Comparison of ENCODE assay signal across 11 cellular contexts in the genomic region with DNA sequence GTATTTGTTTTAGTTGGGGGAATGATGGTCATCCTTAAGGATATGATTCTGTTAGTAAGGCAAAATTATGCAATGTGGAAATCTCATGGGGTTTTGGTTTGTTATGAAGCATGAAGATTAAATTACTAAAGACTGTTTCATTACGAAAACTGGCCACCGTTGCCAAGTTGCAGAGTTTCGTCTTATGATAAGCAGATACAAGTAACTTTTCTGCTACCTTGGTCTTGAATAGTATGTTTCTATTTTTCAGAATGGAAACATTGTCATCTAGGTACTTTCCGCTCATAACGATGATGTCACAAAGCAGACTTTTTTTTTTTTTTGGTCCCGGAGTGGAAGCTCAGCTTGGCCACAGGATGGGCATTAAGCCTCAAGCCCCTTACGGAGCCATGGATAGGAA. TPM values are rescaled to one million over a fixed set of nuclear protein-coding genes. Genes with fewer than 3 reads are reported as not detected.
DNase-seq lines count a peak whose midpoint lies in the region; ATAC-seq and TF ChIP-seq lines count a peak whose summit lies in the region.
"Had no signal": no experiment of that assay in that cellular context is flagged by ENCODE, and none has a peak within 500 bp of the region (broad histone marks: within the 10 kb centered on the region; RNA-seq: fewer than 3 reads in every experiment).

No MANE protein-coding gene starts in this region.

- H3K4me1 ChIP-seq in fibroblast of lung (ENCODE audit: control insufficient read depth, extremely low read depth, insufficient read depth, low read length), result peaks cover 7% of the 10 kb centered on the region

- H3K36me3 ChIP-seq in fibroblast of lung (ENCODE audit: control insufficient read depth, insufficient read depth, low read length), result no peaks in the 10 kb centered on the region

- no peaks in the 10 kb centered on the region for H3K79me2 ChIP-seq in fibroblast of lung (ENCODE audit: control insufficient read depth, insufficient read depth, low read length)

- DNase-seq in AG08395 (ENCODE audit: low spot score), result peak; percentile 69
- peak in 1 of 2 donors; percentile 77 for DNase-seq in fibroblast of lung (ENCODE audit: low read depth in 2 of 2)
- DNase-seq in NCI-H82 (lab: John Stamatoyannopoulos, UW), result no peak
- no peak for DNase-seq in KG1 (lab: John Stamatoyannopoulos, UW)
- DNase-seq in mesothelial cell of epicardium (ENCODE audit: low spot score in 2 of 2, unreplicated experiment in 2 of 2), result no peak
- no peak for DNase-seq in ureter (ENCODE audit: low spot score)
- DNase-seq: dermis blood vessel endothelial cell had no signal

- no peak overlapping the region for H3K4me3 Mint-ChIP-seq in mesothelial cell of epicardium

- H3K27me3 Mint-ChIP-seq in mesothelial cell of epicardium (ENCODE audit: low read depth), result peaks cover 24% of the 10 kb centered on the region

- no peaks in the 10 kb centered on the region for H3K4me1 Mint-ChIP-seq in mesothelial cell of epicardium

- no peak overlapping the region for H3K27ac ChIP-seq in fibroblast of lung (ENCODE audit: insufficient read depth, low read length)

- ATAC-seq in GM18861 (IDR thresholded peaks at IDR 0.05; ENCODE audit: unreplicated experiment), result peak; percentile 46
- ATAC-seq in HG03378 (IDR thresholded peaks at IDR 0.05; ENCODE audit: unreplicated experiment), result peak; percentile 43
- ATAC-seq: SK-N-SH treated with all-trans-retinoic acid at 6 μM for 48 hours had no signal

- H3K27me3 ChIP-seq in fibroblast of lung (ENCODE audit: control insufficient read depth, insufficient read depth, low read length), result peaks cover 20% of the 10 kb centered on the region

- H3K4me2 ChIP-seq in fibroblast of lung (ENCODE audit: extremely low read depth, insufficient read depth, low read length), result peak overlapping the region; percentile 3

- H3K36me3 Mint-ChIP-seq in mesothelial cell of epicardium, result no peaks in the 10 kb centered on the region

- no peaks in the 10 kb centered on the region for H3K9me3 Mint-ChIP-seq in mesothelial cell of epicardium

- TF ChIP-seq CTCF in fibroblast of lung (conservative IDR thresholded peaks at IDR 0.05 in 1 of 2, IDR thresholded peaks at IDR 0.05 in 1 of 2; ENCODE audit: low read depth in 1 of 2, low read length in 2 of 2) (no peak), mesothelial cell of epicardium (IDR thresholded peaks at IDR 0.05; ENCODE audit: unreplicated experiment) (no peak)

- H2AFZ ChIP-seq in fibroblast of lung (ENCODE audit: low read length), result no peak overlapping the region

- no peaks in the 10 kb centered on the region for H3K9me3 ChIP-seq in fibroblast of lung (ENCODE audit: control insufficient read depth, insufficient read depth, low read depth, low read length)

- H3K27ac Mint-ChIP-seq in mesothelial cell of epicardium, result no peak overlapping the region

- H3K4me3 ChIP-seq in fibroblast of lung (replicated peaks in 1 of 4; ENCODE audit: control extremely low read depth in 1 of 4, insufficient read depth in 1 of 4, low read depth in 3 of 4, low read length in 4 of 4), result no peak overlapping the region

- no peaks in the 10 kb centered on the region for H4K20me1 ChIP-seq in fibroblast of lung (ENCODE audit: control insufficient read depth, extremely low read depth, insufficient read depth, low read length)

- no peak overlapping the region for H3K9ac ChIP-seq in fibroblast of lung (ENCODE audit: insufficient read depth, low read length)

RNA-seq across cellular contexts. Expression of a gene that starts 4.2 kb away (rescaled TPM):
- total RNA-seq in fibroblast of lung (under 0.01 TPM in 1 of 2 replicates, not detected in the other), mesothelial cell of epicardium (1.5 to 2.5 TPM (median 1.8 TPM) in 3 replicates), ureter (5.8 TPM)
- polyA plus RNA-seq in fibroblast of lung, result not detected in 2 replicates
- polyA plus RNA-seq in fibroblast of lung (2012), result 0.89 and 0.99 TPM in 2 replicates
- polyA minus RNA-seq in fibroblast of lung (ENCODE audit: low replicate concordance), result not detected in 2 replicates
- total RNA-seq: subcutaneous adipose tissue had no signal

RNA-seq across cellular contexts. Expression of a gene that starts 14.1 kb away (rescaled TPM):
- total RNA-seq in fibroblast of lung, result 10.5 and 11.2 TPM in 2 replicates
- polyA plus RNA-seq in fibroblast of lung, result 7.3 and 8.8 TPM in 2 replicates
- 5.8 and 6.3 TPM in 2 replicates for polyA plus RNA-seq in fibroblast of lung (2012)
- polyA minus RNA-seq in fibroblast of lung (ENCODE audit: low replicate concordance), result 1.1 and 1.3 TPM in 2 replicates
- total RNA-seq in mesothelial cell of epicardium, result 24.7 to 28.2 TPM (median 27.4 TPM) in 3 replicates
- 19.9 TPM for total RNA-seq in ureter

RNA-seq across cellular contexts. Expression of a gene that starts 25.6 kb away (rescaled TPM):
- total RNA-seq in fibroblast of lung (50.3 and 64.2 TPM in 2 replicates), mesothelial cell of epicardium (54.9 to 58.9 TPM (median 58.6 TPM) in 3 replicates), ureter (170 TPM)
- 62.1 and 71.1 TPM in 2 replicates for polyA plus RNA-seq in fibroblast of lung
- polyA plus RNA-seq in fibroblast of lung (2012), result 46.2 and 52.5 TPM in 2 replicates
- polyA minus RNA-seq in fibroblast of lung (ENCODE audit: low replicate concordance), result 38.9 and 78.1 TPM in 2 replicates
